In genomic region chr12:28869197-28869596, GRCh38 we compare ENCODE assay signal across 16 cellular contexts.
DNase-seq lines count a peak whose midpoint lies in the region; ATAC-seq, FAIRE-seq and TF ChIP-seq lines count a peak whose summit lies in the region.
"Had no signal": no experiment of that assay in that cellular context is flagged by ENCODE, and none has a peak within 500 bp of the region (broad histone marks: within the 10 kb centered on the region; RNA-seq: fewer than 3 reads in every experiment).

No MANE protein-coding gene starts in this region.

- DNase-seq in BJ (ENCODE audit: low read depth) (peak; percentile 50), RWPE2 (ENCODE audit: low spot score) (no peak), fibroblast of lung (ENCODE audit: low read depth in 2 of 2) (peak; percentile 66 to 97), omental fat pad (ENCODE audit: low spot score) (no peak), OCI-M1 (lab: John Stamatoyannopoulos, UW) (no peak), GOT3 (lab: John Stamatoyannopoulos, UW) (no peak), HTR-8/SVneo (ENCODE audit: insufficient read length, low spot score) (no peak), RPMI8226 (no peak)
- DNase-seq: activated CD4-positive, alpha-beta T cell treated with anti-CD3 and anti-CD28 coated beads, Interleukin-2, amount 50 U/mL, for 48 hours; body of pancreas; endodermal cell; NCI-H774; tibial artery had no signal

- H2AFZ ChIP-seq in fibroblast of lung (ENCODE audit: low read length): no peak overlapping the region

- no peak overlapping the region for H3K4me2 ChIP-seq in fibroblast of lung (ENCODE audit: extremely low read depth, insufficient read depth, low read length)

- POLR2A ChIA-PET in BJ (lab: Charles Lee): no interaction called here

- no peaks in the 10 kb centered on the region for H3K79me2 ChIP-seq in fibroblast of lung (ENCODE audit: control insufficient read depth, insufficient read depth, low read length)

- no peaks in the 10 kb centered on the region for H3K4me1 ChIP-seq in RWPE2 (ENCODE audit: insufficient read depth, poor library complexity, severe bottlenecking)
- H3K4me1 ChIP-seq in fibroblast of lung (ENCODE audit: control insufficient read depth, extremely low read depth, insufficient read depth, low read length): peaks cover 2% of the 10 kb centered on the region
- H3K4me1 ChIP-seq: body of pancreas, tibial artery had no signal

- H3K36me3 ChIP-seq in BJ (ENCODE audit: control insufficient read depth, insufficient read depth, low read length) (no peaks in the 10 kb centered on the region), RWPE2 (ENCODE audit: low read depth) (no peaks in the 10 kb centered on the region), fibroblast of lung (ENCODE audit: control insufficient read depth, insufficient read depth, low read length) (no peaks in the 10 kb centered on the region)
- H3K36me3 ChIP-seq: neutrophil, tibial artery had no signal

- no peaks in the 10 kb centered on the region for H4K20me1 ChIP-seq in fibroblast of lung (ENCODE audit: control insufficient read depth, extremely low read depth, insufficient read depth, low read length)

- no peaks in the 10 kb centered on the region for H3K27me3 ChIP-seq in BJ (ENCODE audit: control insufficient read depth, insufficient read depth, low read length)
- H3K27me3 ChIP-seq in RWPE2 (ENCODE audit: insufficient read depth, poor library complexity, severe bottlenecking): no peaks in the 10 kb centered on the region
- no peaks in the 10 kb centered on the region for H3K27me3 ChIP-seq in fibroblast of lung (ENCODE audit: control insufficient read depth, insufficient read depth, low read length)
- H3K27me3 ChIP-seq: body of pancreas, neutrophil, tibial artery had no signal

- H3K9me3 ChIP-seq in RWPE2 (ENCODE audit: severe bottlenecking): no peaks in the 10 kb centered on the region
- H3K9me3 ChIP-seq in fibroblast of lung (ENCODE audit: control insufficient read depth, insufficient read depth, low read depth, low read length): no peaks in the 10 kb centered on the region
- H3K9me3 ChIP-seq: body of pancreas, neutrophil, tibial artery had no signal

- TF ChIP-seq CTCF in BJ (IDR thresholded peaks at IDR 0.05; ENCODE audit: insufficient read depth, low read depth, low read length) (no peak), RWPE2 (IDR thresholded peaks at IDR 0.05; ENCODE audit: poor library complexity, severe bottlenecking) (no peak), fibroblast of lung (conservative IDR thresholded peaks at IDR 0.05 in 1 of 2, IDR thresholded peaks at IDR 0.05 in 1 of 2; ENCODE audit: low read depth in 1 of 2, low read length in 2 of 2) (no peak), omental fat pad (IDR thresholded peaks at IDR 0.05) (no peak)

- no peak for FAIRE-seq in HTR-8/SVneo (lab: Jason Lieb, UNC)
- FAIRE-seq: K562 had no signal

- H3K27ac ChIP-seq in RWPE2 (ENCODE audit: poor library complexity, severe bottlenecking): peak overlapping the region; percentile 47
- H3K27ac ChIP-seq in fibroblast of lung (ENCODE audit: insufficient read depth, low read length): no peak overlapping the region
- H3K27ac ChIP-seq: body of pancreas, neutrophil, tibial artery had no signal

- ATAC-seq in RWPE2 (ENCODE audit: low read depth) (peak; percentile 49; the same call in 1 of the 3 replicates), omental fat pad (ENCODE audit: low FRiP score) (peak; percentile 53)
- ATAC-seq: body of pancreas, K562, Right ventricle myocardium inferior had no signal

- H3K9ac ChIP-seq in fibroblast of lung (ENCODE audit: insufficient read depth, low read length): no peak overlapping the region

- H3K4me3 ChIP-seq in BJ (ENCODE audit: low read depth, low read length) (no peak overlapping the region), RWPE2 (ENCODE audit: severe bottlenecking) (no peak overlapping the region), fibroblast of lung (replicated peaks in 1 of 4; ENCODE audit: control extremely low read depth in 1 of 4, insufficient read depth in 1 of 4, low read depth in 3 of 4, low read length in 4 of 4) (no peak overlapping the region)
- H3K4me3 ChIP-seq: body of pancreas, K562, tibial artery had no signal

- CTCF ChIA-PET in BJ (lab: Yijun Ruan, JAX): no interaction called here

Comparison
In these comparisons a context has a peak if more than half of its experiments do, and no peak if none do; other contexts are left out.
1. DNase-seq: peak in BJ (single experiment) and fibroblast of lung (2 of 2); none in RWPE2 (single experiment), omental fat pad (single experiment), OCI-M1 (single experiment), GOT3 (single experiment), HTR-8/SVneo (single experiment) and RPMI8226 (single experiment).